Comparison of ENCODE assay signal across 8 cellular contexts in the genomic region with DNA sequence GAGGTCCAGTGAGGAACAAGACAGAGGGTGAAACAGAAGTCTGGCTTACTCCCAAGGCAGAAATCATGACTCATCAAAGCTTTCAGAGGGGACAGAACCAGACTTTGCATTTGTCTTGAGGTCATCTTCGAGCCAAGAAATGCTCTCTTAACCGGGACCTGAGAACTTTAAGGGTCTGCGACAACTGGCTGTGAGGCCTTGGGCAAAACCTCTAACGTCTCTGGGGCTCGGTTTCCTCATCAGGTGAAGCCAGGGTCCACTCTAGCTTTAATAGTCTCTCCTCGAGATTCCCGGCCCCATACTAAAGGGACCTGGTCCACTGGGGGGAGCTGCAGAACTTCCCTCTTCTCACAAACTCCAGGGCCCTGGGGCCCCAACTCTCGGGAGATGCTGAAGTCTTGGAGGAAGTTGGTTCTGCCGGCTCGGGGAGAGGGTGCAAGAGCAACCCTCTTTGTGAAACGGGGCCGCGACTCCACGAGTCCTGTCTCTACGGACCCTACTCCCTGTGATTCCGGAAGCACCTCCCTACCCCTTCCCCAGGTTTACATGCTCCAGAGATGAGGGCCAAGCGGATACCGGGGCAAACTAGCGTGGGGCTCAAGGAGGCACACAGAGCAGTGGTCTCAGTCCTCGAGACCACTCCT. TPM values are rescaled to one million over a fixed set of nuclear protein-coding genes. Genes with fewer than 3 reads are reported as not detected.
DNase-seq lines count a peak whose midpoint lies in the region; ATAC-seq and TF ChIP-seq lines count a peak whose summit lies in the region.

No MANE protein-coding gene starts in this region.

- WGBS in ovary, 3 donors, result 5 to 6% (median 6%) methylated on average over 20 of the region's 20 CpGs

- TF ChIP-seq EP300 in ovary (IDR thresholded peaks at IDR 0.05), result no peak

- peak; percentile 11 for TF ChIP-seq POLR2A in ovary (IDR thresholded peaks at IDR 0.05)

- peak overlapping the region; percentile 89 to 93 for H3K27ac ChIP-seq in ovary

- H3K27me3 ChIP-seq in ovary, result no peaks in the 10 kb centered on the region

- peak in 2 of 3 donors; percentile 33 to 62 for TF ChIP-seq CTCF in ovary (IDR thresholded peaks at IDR 0.05)

- peaks cover 5% of the 10 kb centered on the region for H3K4me1 ChIP-seq in ovary (ENCODE audit: insufficient read depth)

- no peaks in the 10 kb centered on the region for H3K9me3 ChIP-seq in ovary

- DNase-seq in Ammon's horn (ENCODE audit: low spot score), result peak; percentile 63
- DNase-seq in RKO (ENCODE audit: low spot score), result peak; percentile 91
- peak in 43 of 56 donors; percentile 6 to 62 (median 36) for DNase-seq in amygdala (lab: John Stamatoyannopoulos, UW)
- peak; percentile 70 for DNase-seq in left cardiac atrium
- DNase-seq in ovary, result peak; percentile 79 to 86 (median 80)
- no peak for DNase-seq in cortex of kidney (lab: John Stamatoyannopoulos, UW)

- no peaks in the 10 kb centered on the region for H3K36me3 ChIP-seq in ovary

- intact Hi-C loops in left cardiac atrium (cut with DNase I) (no loop called here), ovary (cut with DNase I) (loop anchor here in 2 of 4 donors (10.0 kb wide), 4 partner anchors 62 to 772 kb away; a partner anchor contains a TSS)

- ATAC-seq in GM18861 (IDR thresholded peaks at IDR 0.05; ENCODE audit: unreplicated experiment) (peak; percentile 31), HG03342 (IDR thresholded peaks at IDR 0.05; ENCODE audit: unreplicated experiment) (peak; percentile 30), left cardiac atrium (peak; percentile 29 to 40)

- peak overlapping the region; percentile 70 for H3K4me3 ChIP-seq in ovary

RNA-seq across cellular contexts. Expression of a gene that starts 2.6 kb away (rescaled TPM):
- total RNA-seq in left cardiac atrium (10 to 100 TPM in 1 of 2 donors, 1 to 10 TPM in 1; 7.6 to 12.8 TPM), ovary (10 to 100 TPM; 32.0 to 61.4 (median 49.5) TPM)
- 10 to 100 TPM; 12.0 to 12.2 TPM for polyA plus RNA-seq in ovary
